8 cellular contexts compared by ENCODE assay signal in the genomic region with DNA sequence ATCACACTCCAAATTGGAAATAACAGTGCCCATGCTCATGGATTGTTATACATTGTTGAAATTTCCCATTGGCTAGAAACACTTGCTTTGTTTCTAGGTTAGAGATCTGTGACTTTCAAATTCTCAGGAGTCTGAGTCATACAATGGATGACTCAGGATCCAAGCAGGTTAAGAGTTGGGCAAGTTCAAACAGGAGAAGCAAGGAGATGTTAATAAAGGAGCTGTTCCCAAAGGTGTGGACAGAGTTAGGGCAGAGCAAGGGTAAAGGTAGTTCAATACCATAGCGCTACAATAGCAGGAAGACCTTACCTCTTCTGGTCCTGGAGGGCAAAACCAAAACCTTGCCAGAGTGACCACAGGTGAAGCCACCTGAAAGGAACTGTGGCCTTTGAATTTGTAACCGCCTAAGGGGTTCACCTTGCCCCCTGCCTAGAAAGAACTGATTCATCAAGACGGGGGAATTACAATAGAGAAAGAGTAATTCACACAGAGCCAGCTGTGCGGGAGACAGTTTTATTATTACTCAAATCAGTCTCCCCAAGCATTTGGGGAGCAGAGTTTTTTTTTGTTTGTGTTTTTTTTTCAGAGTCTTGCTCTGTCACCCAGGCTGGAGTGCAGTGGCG. TPM values are rescaled to one million over a fixed set of nuclear protein-coding genes. Genes with fewer than 3 reads are reported as not detected.
DNase-seq lines count a peak whose midpoint lies in the region; ATAC-seq and TF ChIP-seq lines count a peak whose summit lies in the region.

No MANE protein-coding gene starts in this region.

- H3K4me1 ChIP-seq in ovary (ENCODE audit: insufficient read depth) = peaks cover 8% of the 10 kb centered on the region

- no peak overlapping the region for H3K4me3 ChIP-seq in ovary

- DNase-seq in AG20443 (ENCODE audit: low spot score) (peak; percentile 40), HS-5 (ENCODE audit: low read depth) (peak; percentile 82), fibroblast of peridontal ligament (ENCODE audit: extremely low read depth) (peak; percentile 66), ovary (no peak)
- peak in 2 of 3 experiments; percentile 29 to 38 for DNase-seq in activated CD8-positive, alpha-beta memory T cell treated with anti-CD3 and anti-CD28 coated beads for 48 hours (ENCODE audit: low read depth in 2 of 3, low spot score in 2 of 3)
- peak; percentile 30 to 48 for DNase-seq in stimulated activated CD4-positive, alpha-beta T cell treated with anti-CD3 and anti-CD28 coated beads, Interleukin-2, amount 100 ng/mL, for 24 hours

- H3K9me3 ChIP-seq in ovary = no peaks in the 10 kb centered on the region

- ATAC-seq in HG03469 (IDR thresholded peaks at IDR 0.05; ENCODE audit: unreplicated experiment) (no peak), GM19035 (IDR thresholded peaks at IDR 0.05; ENCODE audit: unreplicated experiment) (no peak)

- TF ChIP-seq CTCF in ovary (IDR thresholded peaks at IDR 0.05) = no peak

- WGBS in ovary, 3 donors = 88 to 95% (median 94%) methylated on average over 5 of the region's 5 CpGs

- no peaks in the 10 kb centered on the region for H3K36me3 ChIP-seq in ovary

- peak overlapping the region in 1 of 2 donors; percentile 47 for H3K27ac ChIP-seq in ovary

- no peak for TF ChIP-seq POLR2A in ovary (IDR thresholded peaks at IDR 0.05)

- TF ChIP-seq EP300 in ovary (IDR thresholded peaks at IDR 0.05) = no peak

- intact Hi-C loops in ovary (cut with DNase I) = no loop called here

- no peaks in the 10 kb centered on the region for H3K27me3 ChIP-seq in ovary

RNA-seq across cellular contexts. Expression of a gene that starts 4.2 kb away (rescaled TPM):
- total RNA-seq in ovary = 10 to 100 TPM; 17.4 to 30.3 (median 20.7) TPM
- polyA plus RNA-seq in ovary = 10 to 100 TPM; 18.5 to 20.3 TPM

Comparison
In these comparisons a context has a peak if more than half of its experiments do, and no peak if none do; other contexts are left out.
1. DNase-seq: peak in AG20443 (single experiment), HS-5 (single experiment), activated CD8-positive, alpha-beta memory T cell treated with anti-CD3 and anti-CD28 coated beads for 48 hours (2 of 3), fibroblast of peridontal ligament (single experiment) and stimulated activated CD4-positive, alpha-beta T cell treated with anti-CD3 and anti-CD28 coated beads, Interleukin-2, amount 100 ng/mL, for 24 hours (2 of 2); none in ovary (0 of 5).